In genomic region chr19:49157445-49158224, GRCh38 we compare ENCODE assay signal across 8 cellular contexts. TPM values are rescaled to one million over a fixed set of nuclear protein-coding genes. Genes with fewer than 3 reads are reported as not detected.
DNase-seq lines count a peak whose midpoint lies in the region; ATAC-seq and TF ChIP-seq lines count a peak whose summit lies in the region.

Gene TRPM4 (plus strand): TSS chr19:49157792. CDS start chr19:49157867, 75 bp downstream.

- no peaks in the 10 kb centered on the region for H3K36me3 ChIP-seq in ES-I3 (ENCODE audit: insufficient read depth, low read length)
- H3K36me3 ChIP-seq in left lung, result no peaks in the 10 kb centered on the region

- H3K27ac ChIP-seq in VCaP (peak within 1 kb of the TSS; percentile 91), dorsolateral prefrontal cortex (peak within 1 kb of the TSS in 50 of 59 donors; percentile 3 to 87 (median 66)), left lung (peak within 1 kb of the TSS; percentile 79 to 89)

- H3K9me3 ChIP-seq in ES-I3 (ENCODE audit: control insufficient read depth, insufficient read depth, low read length), result no peaks in the 10 kb centered on the region
- H3K9me3 ChIP-seq in left lung, result no peaks in the 10 kb centered on the region

- intact Hi-C loops in dorsolateral prefrontal cortex (cut with DNase I) (no loop called here), left lung (cut with DNase I) (no loop called here)

- peak; percentile 99 for ATAC-seq in left lung

- TF ChIP-seq CTCF in VCaP (conservative IDR thresholded peaks at IDR 0.05), result no peak
- TF ChIP-seq CTCF in dorsolateral prefrontal cortex (IDR thresholded peaks at IDR 0.05 in 54 of 56, conservative IDR thresholded peaks at IDR 0.05 in 2 of 56; ENCODE audit: low read depth in 1 of 56, partially characterized antibody in 56 of 56), result no peak
- TF ChIP-seq CTCF in left lung (IDR thresholded peaks at IDR 0.05), result no peak

- peak within 1 kb of the TSS; percentile 86 for H3K9ac ChIP-seq in ES-I3 (ENCODE audit: low read depth, low read length)

- H3K4me1 ChIP-seq in ES-I3 (ENCODE audit: insufficient read depth, low read length) (peaks cover 9% of the 10 kb centered on the region; the same call in 1 of the 2 replicates), left lung (peaks cover 4 to 10% of the 10 kb centered on the region in 2 donors)

- peak within 1 kb of the TSS; percentile 34 to 83 (median 70) for H3K4me3 ChIP-seq in dorsolateral prefrontal cortex
- H3K4me3 ChIP-seq in left lung, result peak within 1 kb of the TSS; percentile 71 to 84

- DNase-seq in NCI-H1930 (lab: John Stamatoyannopoulos, UW), result peak; percentile 90 to 91
- DNase-seq in dorsolateral prefrontal cortex, result peak; percentile 41 to 83 (median 71)
- DNase-seq in left lung, result peak; percentile 90 to 95
- DNase-seq in stimulated activated CD4-positive, alpha-beta T cell treated with anti-CD3 and anti-CD28 coated beads, Interleukin-1b, Interleukin-23, amount 100 ng/mL, for 48 hours, result peak; percentile 58
- DNase-seq in NK-92 (lab: John Stamatoyannopoulos, UW; ENCODE audit: unreplicated experiment), result no peak
- no peak for DNase-seq in effector CD4-positive, alpha-beta T cell

- H3K27me3 ChIP-seq in dorsolateral prefrontal cortex, result peaks cover 0 to 17% (median 0%) of the 10 kb centered on the region in 45 donors
- peaks cover 0 to 21% of the 10 kb centered on the region in 2 donors for H3K27me3 ChIP-seq in left lung

RNA-seq across cellular contexts. Expression of gene TRPM4, which starts in this region (rescaled TPM):
- total RNA-seq in dorsolateral prefrontal cortex, result 10 to 100 TPM in 119 of 120 experiments, 1 to 10 TPM in 1; 7.3 to 29.5 (median 16.3) TPM
- 10 to 100 TPM; 32.5 to 61.7 TPM for total RNA-seq in left lung

Comparison
In these comparisons a context has a peak if more than half of its experiments do, and no peak if none do; other contexts are left out.
1. DNase-seq: peak in NCI-H1930 (2 of 2), dorsolateral prefrontal cortex (10 of 10), left lung (2 of 2) and stimulated activated CD4-positive, alpha-beta T cell treated with anti-CD3 and anti-CD28 coated beads, Interleukin-1b, Interleukin-23, amount 100 ng/mL, for 48 hours (single experiment); none in NK-92 (single experiment) and effector CD4-positive, alpha-beta T cell (single experiment).
2. Peak in every context shown above with its lines, with median percentiles within 50 percentile points of each other: H3K27ac ChIP-seq.